In genomic region chr18:49343179-49343578, GRCh38 we compare ENCODE assay signal across 30 cellular contexts.
"Had no signal": no experiment of that assay in that cellular context is flagged by ENCODE, and none has a peak within 500 bp of the region (broad histone marks: within the 10 kb centered on the region; RNA-seq: fewer than 3 reads in every experiment).

No MANE protein-coding gene starts in this region.

- H3K4me3 ChIP-seq: adrenal gland, ascending aorta, body of pancreas, breast epithelium, cardiac muscle cell had no signal

- H3K27ac ChIP-seq: adrenal gland, ascending aorta, body of pancreas, brain microvascular endothelial cell, breast epithelium, cardiac muscle cell had no signal

- DNase-seq: activated effector memory CD4-positive, alpha-beta T cell treated with anti-CD3 and anti-CD28 coated beads, Interleukin-2, amount 50 U/mL, for 16 hours; activated effector memory CD4-positive, alpha-beta T cell treated with Interleukin-2 at 50 U/mL for 16 hours; activated gamma-delta T cell; activated gamma-delta T cell treated with Interleukin-2 at 50 U/mL for 16 hours; activated naive CD4-positive, alpha-beta T cell; activated naive CD4-positive, alpha-beta T cell treated with anti-CD3 and anti-CD28 coated beads for 36 hours; activated naive CD4-positive, alpha-beta T cell treated with anti-CD3 and anti-CD28 coated beads, Interleukin-2, amount 10 ng/mL, durations not matched to agents 7 days and 5 days; activated naive CD4-positive, alpha-beta T cell treated with anti-CD3 and anti-CD28 coated beads, Interleukin-2, amount 50 U/mL, for 16 hours; activated naive CD4-positive, alpha-beta T cell treated with Interleukin-2 at 50 U/mL for 16 hours; activated naive CD8-positive, alpha-beta T cell treated with anti-CD3 and anti-CD28 coated beads for 36 hours; activated naive CD8-positive, alpha-beta T cell treated with anti-CD3 and anti-CD28 coated beads, Interleukin-2, amount 10 ng/mL, durations not matched to agents 7 days and 5 days; activated naive CD8-positive, alpha-beta T cell treated with anti-CD3 and anti-CD28 coated beads, Interleukin-2, amount 50 U/mL, for 24 hours; activated T-cell treated with anti-CD3 and anti-CD28 coated beads, Interleukin-2, amount 50 U/mL, for 1 hour; activated T-cell treated with anti-CD3 and anti-CD28 coated beads, Interleukin-2, amount 50 U/mL, for 24 hours; activated T-cell treated with anti-CD3 and anti-CD28 coated beads, Interleukin-2, amount 50 U/mL, for 4 hours; activated T-cell treated with anti-CD3 and anti-CD28 coated beads, Interleukin-2, amount 50 U/mL, for 48 hours; activated T-cell treated with anti-CD3 and anti-CD28 coated beads, Interleukin-2, amount 50 U/mL, for 72 hours; adrenal gland; amniotic stem cell; amygdala; anterior cingulate cortex; aorta; body of pancreas; brain microvascular endothelial cell; caudate nucleus; central memory CD4-positive, alpha-beta T cell; cerebellar nuclear complex had no signal

- H3K4me1 ChIP-seq: ascending aorta, breast epithelium had no signal

- H3K27me3 ChIP-seq: adrenal gland, ascending aorta, body of pancreas, brain microvascular endothelial cell, breast epithelium, cardiac muscle cell had no signal

- H3K36me3 ChIP-seq: adrenal gland, ascending aorta, brain microvascular endothelial cell, breast epithelium, cardiac muscle cell had no signal

- H3K9me3 ChIP-seq: adrenal gland, ascending aorta, body of pancreas, breast epithelium had no signal
